In genomic region chr1:233295775-233296322, GRCh38 we compare ENCODE assay signal across 9 cellular contexts.
DNase-seq lines count a peak whose midpoint lies in the region; ATAC-seq and TF ChIP-seq lines count a peak whose summit lies in the region.
"Had no signal": no experiment of that assay in that cellular context is flagged by ENCODE, and none has a peak within 500 bp of the region (broad histone marks: within the 10 kb centered on the region; RNA-seq: fewer than 3 reads in every experiment).

No MANE protein-coding gene starts in this region.

- WGBS in iPS DF 6.9 (ENCODE audit: insufficient coverage, insufficient read length): no CpG with 5 or more reads among the region's 8 CpGs

- peaks cover 2% of the 10 kb centered on the region for H3K36me3 Mint-ChIP-seq in T-helper 2 cell treated with Interferon-gamma antibody and Interleukin-4, amounts not matched to agents 5 μg/mL and 100 μg/mL, for 36 hours (ENCODE audit: low read depth)
- no peaks in the 10 kb centered on the region for H3K36me3 Mint-ChIP-seq in stimulated activated naive B cell treated with anti-CD40 and anti-IgM and Interleukin-4, amounts not matched to agents 10 μg/mL and 1 μg/mL and 100 μg/mL, for 72 hours

- H3K27me3 Mint-ChIP-seq in T-helper 2 cell treated with Interferon-gamma antibody and Interleukin-4, amounts not matched to agents 5 μg/mL and 100 μg/mL, for 36 hours (ENCODE audit: low read depth): no peaks in the 10 kb centered on the region
- H3K27me3 Mint-ChIP-seq in stimulated activated naive B cell treated with anti-CD40 and anti-IgM and Interleukin-4, amounts not matched to agents 10 μg/mL and 1 μg/mL and 100 μg/mL, for 72 hours: no peaks in the 10 kb centered on the region

- H3K27ac Mint-ChIP-seq in T-helper 2 cell treated with Interferon-gamma antibody and Interleukin-4, amounts not matched to agents 5 μg/mL and 100 μg/mL, for 36 hours: peak overlapping the region; percentile 76
- H3K27ac Mint-ChIP-seq in stimulated activated naive B cell treated with anti-CD40 and anti-IgM and Interleukin-4, amounts not matched to agents 10 μg/mL and 1 μg/mL and 100 μg/mL, for 72 hours: peak overlapping the region; percentile 87

- H3K27ac ChIP-seq in VCaP (peak overlapping the region; percentile 76), iPS DF 6.9 (ENCODE audit: low read length) (no peak overlapping the region)

- H3K4me1 Mint-ChIP-seq in T-helper 2 cell treated with Interferon-gamma antibody and Interleukin-4, amounts not matched to agents 5 μg/mL and 100 μg/mL, for 36 hours (ENCODE audit: low read depth): peaks cover 24% of the 10 kb centered on the region
- H3K4me1 Mint-ChIP-seq in stimulated activated naive B cell treated with anti-CD40 and anti-IgM and Interleukin-4, amounts not matched to agents 10 μg/mL and 1 μg/mL and 100 μg/mL, for 72 hours: peaks cover 15 to 20% of the 10 kb centered on the region in 2 donors

- peak overlapping the region; percentile 88 for H3K4me3 Mint-ChIP-seq in T-helper 2 cell treated with Interferon-gamma antibody and Interleukin-4, amounts not matched to agents 5 μg/mL and 100 μg/mL, for 36 hours
- H3K4me3 Mint-ChIP-seq in stimulated activated naive B cell treated with anti-CD40 and anti-IgM and Interleukin-4, amounts not matched to agents 10 μg/mL and 1 μg/mL and 100 μg/mL, for 72 hours: peak overlapping the region; percentile 89 to 92

- no peaks in the 10 kb centered on the region for H3K9me3 ChIP-seq in iPS DF 6.9 (ENCODE audit: control insufficient read depth, insufficient read depth, low read length)
- H3K9me3 ChIP-seq: adrenal gland had no signal

- peak overlapping the region; percentile 82; the same call in 1 of the 2 replicates for H3K4me3 ChIP-seq in iPS DF 6.9 (ENCODE audit: low read length)

- ATAC-seq in stimulated activated naive B cell treated with anti-CD40 and anti-IgM and Interleukin-4, amounts not matched to agents 10 μg/mL and 1 μg/mL and 100 μg/mL, for 72 hours (replicated peaks): no peak
- no peak for ATAC-seq in HG03196 (IDR thresholded peaks at IDR 0.05; ENCODE audit: unreplicated experiment)

- TF ChIP-seq CTCF in VCaP (conservative IDR thresholded peaks at IDR 0.05): no peak
- no peak for TF ChIP-seq CTCF in GM10266 (IDR thresholded peaks at IDR 0.05; ENCODE audit: control insufficient read depth, insufficient read depth, low read depth, missing control alignments)

- DNase-seq in T-helper 2 cell treated with Interferon-gamma antibody and Interleukin-4, amounts not matched to agents 5 μg/mL and 100 μg/mL, for 36 hours (ENCODE audit: low spot score): no peak
- no peak for DNase-seq in T-helper 2 cell
- DNase-seq in iPS DF 6.9 (ENCODE audit: low read depth, low spot score): no peak
- DNase-seq in stimulated activated naive B cell treated with anti-CD40 and anti-IgM and Interleukin-4, amounts not matched to agents 10 μg/mL and 1 μg/mL and 100 μg/mL, for 72 hours: no peak
- no peak for DNase-seq in GDM1 (lab: John Stamatoyannopoulos, UW)
- DNase-seq in GM10266 (ENCODE audit: extremely low spot score): no peak

- no peaks in the 10 kb centered on the region for H3K27me3 ChIP-seq in iPS DF 6.9 (ENCODE audit: control insufficient read depth, insufficient read depth, low read length)
- H3K27me3 ChIP-seq: adrenal gland had no signal

- H3K36me3 ChIP-seq in iPS DF 6.9 (ENCODE audit: control insufficient read depth, insufficient read depth, low read length): no peaks in the 10 kb centered on the region
- H3K36me3 ChIP-seq: adrenal gland had no signal

- H3K9me3 Mint-ChIP-seq in T-helper 2 cell treated with Interferon-gamma antibody and Interleukin-4, amounts not matched to agents 5 μg/mL and 100 μg/mL, for 36 hours: no peaks in the 10 kb centered on the region
- H3K9me3 Mint-ChIP-seq in stimulated activated naive B cell treated with anti-CD40 and anti-IgM and Interleukin-4, amounts not matched to agents 10 μg/mL and 1 μg/mL and 100 μg/mL, for 72 hours: no peaks in the 10 kb centered on the region

- H3K4me1 ChIP-seq in iPS DF 6.9 (ENCODE audit: control insufficient read depth, insufficient read depth, low read length): peaks cover 2% of the 10 kb centered on the region
